Comparison of ENCODE assay signal across 1 cellular context in the genomic region with DNA sequence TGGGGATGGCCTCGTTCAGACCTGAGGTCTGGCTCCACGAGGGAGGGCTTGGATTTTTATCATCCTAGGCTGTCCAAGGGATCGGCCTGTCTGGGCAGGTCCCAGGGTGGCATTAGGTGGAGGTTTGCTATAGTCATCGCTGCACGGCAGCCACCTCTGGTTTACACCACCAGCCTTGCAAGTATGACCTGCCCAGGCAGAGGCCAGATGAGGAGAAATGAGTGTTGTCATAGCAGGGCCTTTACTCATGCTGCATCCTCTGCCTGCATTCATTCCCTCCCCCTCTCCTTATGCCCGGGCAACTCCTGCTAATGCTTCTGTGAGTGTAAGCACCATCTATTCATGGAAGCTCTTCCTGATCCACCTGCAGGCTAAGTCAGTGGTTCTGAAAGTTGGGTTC.
TF ChIP-seq lines count a peak whose summit lies in the region.

No MANE protein-coding gene starts in this region.

TF ChIP-seq in endothelial cell of umbilical vein, 7 proteins besides CTCF, POLR2A, EP300 and RAD21 (continued from another document):
- TF ChIP-seq POLR2AphosphoS5 (IDR thresholded peaks at IDR 0.05; ENCODE audit: insufficient read depth, low read depth, low read length): no peak
- TF ChIP-seq, protein P1, sequence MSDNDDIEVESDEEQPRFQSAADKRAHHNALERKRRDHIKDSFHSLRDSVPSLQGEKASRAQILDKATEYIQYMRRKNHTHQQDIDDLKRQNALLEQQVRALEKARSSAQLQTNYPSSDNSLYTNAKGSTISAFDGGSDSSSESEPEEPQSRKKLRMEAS (IDR thresholded peaks at IDR 0.05; ENCODE audit: insufficient read depth, insufficient read length): no peak
